ENCODE assay signal across 10 cellular contexts in genomic region chr3:42961633-42962032, GRCh38. TPM values are rescaled to one million over a fixed set of nuclear protein-coding genes. Genes with fewer than 3 reads are reported as not detected.
DNase-seq lines count a peak whose midpoint lies in the region; ATAC-seq and TF ChIP-seq lines count a peak whose summit lies in the region.
"Had no signal": no experiment of that assay in that cellular context is flagged by ENCODE, and none has a peak within 500 bp of the region (broad histone marks: within the 10 kb centered on the region; RNA-seq: fewer than 3 reads in every experiment).

No MANE protein-coding gene starts in this region.

- H3K79me1 ChIP-seq in H9 (ENCODE audit: insufficient read depth, low read depth, low read length, poor library complexity, severe bottlenecking), result no peaks in the 10 kb centered on the region

- H3K56ac ChIP-seq in H9 (ENCODE audit: insufficient read length, low read depth, low read length), result no peak overlapping the region

- H3K4me1 Mint-ChIP-seq in H9, result no peaks in the 10 kb centered on the region
- H3K4me1 Mint-ChIP-seq in stimulated activated naive B cell treated with anti-CD40 and anti-IgM and Interleukin-4, amounts not matched to agents 10 μg/mL and 1 μg/mL and 100 μg/mL, for 72 hours, result peaks cover 0 to 7% of the 10 kb centered on the region in 2 donors

- TF ChIP-seq POLR2A in breast epithelium (IDR thresholded peaks at IDR 0.05), result no peak

- H2BK12ac ChIP-seq in H9 (ENCODE audit: insufficient read length, low read depth, low read length), result no peak overlapping the region

- H2BK5ac ChIP-seq in H9 (ENCODE audit: insufficient read length, low read length), result no peak overlapping the region

- H3K4me3 ChIP-seq in breast epithelium, result no peak overlapping the region
- H3K4me3 ChIP-seq: SJSA1 had no signal

- H3K36me3 Mint-ChIP-seq in H9 (ENCODE audit: insufficient read depth in 1 of 3, low read depth in 3 of 3), result no peaks in the 10 kb centered on the region
- no peaks in the 10 kb centered on the region for H3K36me3 Mint-ChIP-seq in stimulated activated naive B cell treated with anti-CD40 and anti-IgM and Interleukin-4, amounts not matched to agents 10 μg/mL and 1 μg/mL and 100 μg/mL, for 72 hours

- no peaks in the 10 kb centered on the region for H4K20me1 ChIP-seq in H9 (ENCODE audit: control insufficient read depth, insufficient read depth, insufficient read length)

- H4K91ac ChIP-seq in H9 (ENCODE audit: insufficient read length, low read depth, low read length), result no peak overlapping the region

- H3K9me3 ChIP-seq in H9 (ENCODE audit: control insufficient read depth, low read depth, low read length), result no peaks in the 10 kb centered on the region
- H3K9me3 ChIP-seq in breast epithelium, result no peaks in the 10 kb centered on the region
- H3K9me3 ChIP-seq: neutrophil, SJSA1 had no signal

- H2AFZ ChIP-seq in H9 (ENCODE audit: low read length), result no peak overlapping the region

- H2BK15ac ChIP-seq in H9 (ENCODE audit: low read depth, low read length), result no peak overlapping the region

- H3K4me1 ChIP-seq in H9 (ENCODE audit: insufficient read depth, low read length) (no peaks in the 10 kb centered on the region), breast epithelium (no peaks in the 10 kb centered on the region)
- H3K4me1 ChIP-seq: SJSA1 had no signal

- H4K8ac ChIP-seq in H9 (replicated peaks; ENCODE audit: insufficient read length, low read depth, low read length), result no peak overlapping the region

- TF ChIP-seq CTCF in H9 (conservative IDR thresholded peaks at IDR 0.05), result peak; percentile 82
- TF ChIP-seq CTCF in breast epithelium (IDR thresholded peaks at IDR 0.05), result peak; percentile 40 to 73 (median 61)

- no peak overlapping the region for H2BK20ac ChIP-seq in H9 (ENCODE audit: low read depth, low read length, poor library complexity, severe bottlenecking)

- H3K36me3 ChIP-seq in breast epithelium, result no peaks in the 10 kb centered on the region
- H3K36me3 ChIP-seq: neutrophil, SJSA1 had no signal

- no peaks in the 10 kb centered on the region for H3K23me2 ChIP-seq in H9 (ENCODE audit: insufficient read length, low read depth, low read length, poor library complexity, severe bottlenecking)

- H3K79me2 ChIP-seq in H9 (ENCODE audit: insufficient read depth, low read length), result no peaks in the 10 kb centered on the region

- H4K5ac ChIP-seq in H9 (ENCODE audit: insufficient read length, low read depth, low read length), result no peak overlapping the region

- H3K14ac ChIP-seq in H9 (ENCODE audit: insufficient read depth, low read length), result no peak overlapping the region

- H3K27me3 Mint-ChIP-seq in H9 (ENCODE audit: low read depth), result peaks cover 7% of the 10 kb centered on the region; the same call in 1 of the 2 replicates
- peaks cover 11 to 13% of the 10 kb centered on the region in 2 donors for H3K27me3 Mint-ChIP-seq in stimulated activated naive B cell treated with anti-CD40 and anti-IgM and Interleukin-4, amounts not matched to agents 10 μg/mL and 1 μg/mL and 100 μg/mL, for 72 hours

- H3K9me3 Mint-ChIP-seq in H9, result no peaks in the 10 kb centered on the region
- no peaks in the 10 kb centered on the region for H3K9me3 Mint-ChIP-seq in stimulated activated naive B cell treated with anti-CD40 and anti-IgM and Interleukin-4, amounts not matched to agents 10 μg/mL and 1 μg/mL and 100 μg/mL, for 72 hours

- H2BK120ac ChIP-seq in H9 (ENCODE audit: low read depth, low read length, poor library complexity, severe bottlenecking), result no peak overlapping the region

- H3K4me3 Mint-ChIP-seq in H9, result no peak overlapping the region
- no peak overlapping the region for H3K4me3 Mint-ChIP-seq in stimulated activated naive B cell treated with anti-CD40 and anti-IgM and Interleukin-4, amounts not matched to agents 10 μg/mL and 1 μg/mL and 100 μg/mL, for 72 hours

- H3K27ac ChIP-seq in H9 (ENCODE audit: insufficient read length, low read depth, low read length) (no peak overlapping the region), breast epithelium (no peak overlapping the region)
- H3K27ac ChIP-seq: neutrophil, SJSA1 had no signal

- no CpG with 5 or more reads among the region's 4 CpGs for WGBS in H9 (ENCODE audit: extremely low coverage, insufficient read length, low lambda C conversion rate)

- H3K27ac Mint-ChIP-seq in H9, result no peak overlapping the region
- H3K27ac Mint-ChIP-seq in stimulated activated naive B cell treated with anti-CD40 and anti-IgM and Interleukin-4, amounts not matched to agents 10 μg/mL and 1 μg/mL and 100 μg/mL, for 72 hours, result peak overlapping the region; percentile 63

- H3K4me2 ChIP-seq in H9 (ENCODE audit: insufficient read depth, insufficient read length, low read length), result no peak overlapping the region

- H3K4ac ChIP-seq in H9 (ENCODE audit: low read depth, low read length), result no peak overlapping the region

- intact Hi-C loops in breast epithelium (cut with DNase I; ENCODE audit: low total_unique reads), result no loop called here

- no peak overlapping the region for H3K23ac ChIP-seq in H9 (ENCODE audit: insufficient read length, low read depth, low read length)

- H3K27me3 ChIP-seq in H9 (ENCODE audit: insufficient read depth, low read length) (no peaks in the 10 kb centered on the region), breast epithelium (no peaks in the 10 kb centered on the region)
- H3K27me3 ChIP-seq: SJSA1 had no signal

- peak; percentile 12 to 18 for ATAC-seq in stimulated activated naive B cell treated with anti-CD40 and anti-IgM and Interleukin-4, amounts not matched to agents 10 μg/mL and 1 μg/mL and 100 μg/mL, for 72 hours (replicated peaks)
- ATAC-seq in GM21825 (IDR thresholded peaks at IDR 0.05; ENCODE audit: unreplicated experiment) (no peak), GM19397 (IDR thresholded peaks at IDR 0.05; ENCODE audit: unreplicated experiment) (no peak)

- DNase-seq in COLO668 (lab: John Stamatoyannopoulos, UW; ENCODE audit: unreplicated experiment), result peak; percentile 17
- DNase-seq in H9, result no peak
- DNase-seq in NCI-H748 treated with DMSO at 0.1 percent for 48 hours (lab: John Stamatoyannopoulos, UW), result peak; percentile 23
- DNase-seq in breast epithelium (ENCODE audit: low spot score in 2 of 2), result no peak
- peak; percentile 57 for DNase-seq in iris pigment epithelial cell (ENCODE audit: low read depth)
- no peak for DNase-seq in stimulated activated naive B cell treated with anti-CD40 and anti-IgM and Interleukin-4, amounts not matched to agents 10 μg/mL and 1 μg/mL and 100 μg/mL, for 72 hours

- no peak overlapping the region for H3K9ac ChIP-seq in H9 (ENCODE audit: extremely low read depth, insufficient read length, low read length)

- H3K18ac ChIP-seq in H9 (ENCODE audit: insufficient read length, low read depth, low read length), result no peak overlapping the region

- H2AK5ac ChIP-seq in H9 (ENCODE audit: insufficient read length, low read length), result no peak overlapping the region

- no peak overlapping the region for H3T11ph ChIP-seq in H9 (ENCODE audit: low read length)

RNA-seq across cellular contexts. Expression of gene GASK1A, which starts 17.5 kb away (rescaled TPM):
- 5.3 and 5.4 TPM in 2 replicates for total RNA-seq in H9 (2021)
- total RNA-seq in breast epithelium, result 10 to 100 TPM; 10.1 to 22.6 (median 20.5) TPM
- total RNA-seq: SJSA1 had no signal

RNA-seq across cellular contexts. Expression of gene ZNF662, which starts 55.7 kb away (rescaled TPM):
- total RNA-seq in H9 (2021), result not detected in 2 replicates
- total RNA-seq in breast epithelium, result 10 to 100 TPM in 2 of 3 donors, 1 to 10 TPM in 1; 8.2 to 17.4 (median 13.8) TPM
- total RNA-seq: SJSA1 had no signal

Comparison
In these comparisons a context has a peak if more than half of its experiments do, and no peak if none do; other contexts are left out.
1. DNase-seq: peak in COLO668 (single experiment), NCI-H748 treated with DMSO at 0.1 percent for 48 hours (single experiment) and iris pigment epithelial cell (single experiment); none in H9 (single experiment), breast epithelium (0 of 2) and stimulated activated naive B cell treated with anti-CD40 and anti-IgM and Interleukin-4, amounts not matched to agents 10 μg/mL and 1 μg/mL and 100 μg/mL, for 72 hours (single experiment).
2. ATAC-seq: peak in stimulated activated naive B cell treated with anti-CD40 and anti-IgM and Interleukin-4, amounts not matched to agents 10 μg/mL and 1 μg/mL and 100 μg/mL, for 72 hours (2 of 2); none in GM21825 (single experiment) and GM19397 (single experiment).